Comparison of ENCODE assay signal across 8 cellular contexts in the genomic region with DNA sequence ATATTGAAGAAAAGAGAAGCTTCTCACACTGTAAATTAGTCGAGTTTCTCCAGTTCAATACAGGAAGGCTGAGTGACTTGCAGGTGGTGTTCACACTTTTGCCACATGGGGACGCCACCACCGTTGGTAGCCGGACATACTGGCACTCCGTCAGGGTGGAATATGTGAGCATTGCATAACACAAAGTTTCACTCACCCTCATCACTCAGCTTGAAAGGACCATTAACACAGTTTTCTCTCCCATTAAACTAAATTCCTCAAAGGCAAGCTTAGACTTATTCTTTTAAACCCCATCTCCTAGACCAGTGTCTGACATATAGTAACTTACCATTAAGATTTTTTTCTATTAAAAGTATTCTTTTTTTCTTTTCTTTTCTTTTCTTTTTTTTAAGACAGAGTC.
A peak's percentile ranks its signal among the peaks of the same experiment; 100 is the strongest.
DNase-seq lines count a peak whose midpoint lies in the region; ATAC-seq and TF ChIP-seq lines count a peak whose summit lies in the region.

No MANE protein-coding gene starts in this region.

- TF ChIP-seq CTCF in HL-60 (IDR thresholded peaks at IDR 0.05; ENCODE audit: insufficient read depth, low read length) (peak; percentile 98), PC-9 (conservative IDR thresholded peaks at IDR 0.05) (peak; percentile 97)

- H3K36me3 ChIP-seq in PC-9 (ENCODE audit: low read depth): no peaks in the 10 kb centered on the region

- H3K27ac Mint-ChIP-seq in activated naive CD4-positive, alpha-beta T cell treated with anti-CD3 and anti-CD28 coated beads, Interleukin-2, amount 50 U/mL, for 72 hours: no peak overlapping the region

- H3K27ac ChIP-seq in HL-60 (replicated peaks) (no peak overlapping the region), PC-9 (no peak overlapping the region)

- no TSS peak for BruUV-seq in PC-9 (replicated peaks; lab: Mats Ljungman, UMichigan)

- 0 out of 2 replicates have a peak, but pooled peaks cover 3% of the 10 kb centered on the region for H3F3A ChIP-seq in PC-9 (ENCODE audit: insufficient read depth, low read depth)

- no peaks in the 10 kb centered on the region for H4K20me1 ChIP-seq in PC-9 (ENCODE audit: insufficient read depth)

- no peak overlapping the region for H3K4me2 ChIP-seq in PC-9

- no peak overlapping the region for H2AFZ ChIP-seq in PC-9

- no peaks in the 10 kb centered on the region for H3K79me2 ChIP-seq in PC-9 (ENCODE audit: low read depth)

- DNase-seq in DMS114 treated with DMSO at 0.1 percent for 48 hours (lab: John Stamatoyannopoulos, UW; ENCODE audit: unreplicated experiment) (peak; percentile 15), HL-60 (ENCODE audit: low read depth in 1 of 2, low spot score in 1 of 2) (peak; percentile 59 to 76), PC-9 (peak; percentile 69 to 88), Right ventricle myocardium superior (peak; percentile 81), posterior vena cava (ENCODE audit: low spot score) (peak; percentile 93), middle frontal gyrus (ENCODE audit: extremely low spot score, low spot score) (no peak)
- peak in 1 of 2 donors; percentile 71 for DNase-seq in activated naive CD4-positive, alpha-beta T cell treated with anti-CD3 and anti-CD28 coated beads, Interleukin-2, amount 50 U/mL, for 72 hours (ENCODE audit: low spot score in 2 of 2)

- H3K4me1 ChIP-seq in PC-9 (replicated peaks; ENCODE audit: insufficient read depth): peaks cover 12% of the 10 kb centered on the region; the same call in 1 of the 2 replicates

- H3K9me3 ChIP-seq in PC-9 (ENCODE audit: insufficient read depth, low read depth): no peaks in the 10 kb centered on the region

- peaks cover 0 to 8% of the 10 kb centered on the region in 2 donors for H3K36me3 Mint-ChIP-seq in activated naive CD4-positive, alpha-beta T cell treated with anti-CD3 and anti-CD28 coated beads, Interleukin-2, amount 50 U/mL, for 72 hours

- H3K4me3 ChIP-seq in HL-60 (replicated peaks; ENCODE audit: insufficient read depth, low read length) (no peak overlapping the region), PC-9 (no peak overlapping the region)

- POLR2A ChIA-PET in PC-9 (lab: Charles Lee; ENCODE audit: unreplicated experiment): interaction anchor here (0.5 to 0.9 kb wide), 4 partner anchors 26 to 383 kb away, joined by 3 to 29 read pairs (median 4); partner anchors contain the start of gene GADD45A

- H3K9me2 ChIP-seq in PC-9 (ENCODE audit: insufficient read depth): no peaks in the 10 kb centered on the region

- ATAC-seq in GM19468 (IDR thresholded peaks at IDR 0.05; ENCODE audit: extremely low read depth, unreplicated experiment) (peak; percentile 24), Right ventricle myocardium superior (ENCODE audit: poor library complexity) (peak; percentile 84)
- peak; percentile 66 to 77 for ATAC-seq in activated naive CD4-positive, alpha-beta T cell treated with anti-CD3 and anti-CD28 coated beads, Interleukin-2, amount 50 U/mL, for 72 hours

- no peaks in the 10 kb centered on the region for H3K27me3 ChIP-seq in HL-60 (ENCODE audit: insufficient read depth, poor library complexity, severe bottlenecking)
- no peaks in the 10 kb centered on the region for H3K27me3 ChIP-seq in PC-9 (ENCODE audit: insufficient read depth, low read depth)

- intact Hi-C loops in PC-9 (cut with micrococcal nuclease; ENCODE audit: unreplicated experiment): loop anchor here (1.0 to 2.0 kb wide), 5 partner anchors 26 to 807 kb away; no protein-coding TSS in a partner anchor
- intact Hi-C loops in Right ventricle myocardium superior (cut with DNase I): loop anchor here (2.0 to 10.0 kb wide), 2 partner anchors 225 to 299 kb away; partner anchors contain the start of gene GNG12
- intact Hi-C loops in posterior vena cava (cut with DNase I): loop anchor here (5.0 to 10.0 kb wide), 2 partner anchors 227 to 309 kb away; no protein-coding TSS in a partner anchor

- CTCF ChIA-PET in PC-9 (lab: Charles Lee): interaction anchor here (0.6 to 3.6 kb wide), 16 partner anchors 8 to 474 kb away, joined by 3 to 31 read pairs (median 3); no protein-coding TSS in a partner anchor

- H3K9me3 Mint-ChIP-seq in activated naive CD4-positive, alpha-beta T cell treated with anti-CD3 and anti-CD28 coated beads, Interleukin-2, amount 50 U/mL, for 72 hours: no peaks in the 10 kb centered on the region

Comparison
In these comparisons a context has a peak if more than half of its experiments do, and no peak if none do; other contexts are left out.
1. ATAC-seq: peak in every context shown above with its lines; median percentile 84 in Right ventricle myocardium superior; 72 in activated naive CD4-positive, alpha-beta T cell treated with anti-CD3 and anti-CD28 coated beads, Interleukin-2, amount 50 U/mL, for 72 hours; 24 in GM19468.